Comparison of ENCODE assay signal across 1 cellular context in genomic region chr13:77507931-77508776, GRCh38.
A peak's percentile ranks its signal among the peaks of the same experiment; 100 is the strongest.
TF ChIP-seq lines count a peak whose summit lies in the region.

No MANE protein-coding gene starts in this region.

TF ChIP-seq in HEK293, 187 proteins besides CTCF, POLR2A, EP300 and RAD21 (continued from another document and continues in another):
- TF ChIP-seq ZNF280D (tag by site-specific recombination; IDR thresholded peaks at IDR 0.05) (no peak), FEZF1 (tag by site-specific recombination; IDR thresholded peaks at IDR 0.05) (peak; percentile 71), ZNF24 (tag by site-specific recombination; IDR thresholded peaks at IDR 0.05) (peak; percentile 41; the same call in 1 of the 2 replicates), ZNF558 (tag by site-specific recombination; IDR thresholded peaks at IDR 0.05) (peak; percentile 65), INSM2 (tag by site-specific recombination; IDR thresholded peaks at IDR 0.05) (peak; percentile 53), GFI1B (tag by site-specific recombination; IDR thresholded peaks at IDR 0.05) (no peak; the same call in 1 of the 2 replicates), ZNF37A (tag by site-specific recombination; IDR thresholded peaks at IDR 0.05) (no peak), REST (tag by site-specific recombination; IDR thresholded peaks at IDR 0.05) (no peak), ZNF488 (tag by site-specific recombination; IDR thresholded peaks at IDR 0.05) (no peak), ZSCAN23 (tag by site-specific recombination; IDR thresholded peaks at IDR 0.05) (peak; percentile 45; the same call in 1 of the 2 replicates), ZNF341 (tag by site-specific recombination; IDR thresholded peaks at IDR 0.05; ENCODE audit: low read depth) (no peak), ZNF302 (tag by site-specific recombination; IDR thresholded peaks at IDR 0.05; ENCODE audit: low read depth) (no peak), ZNF174 (tag by site-specific recombination; IDR thresholded peaks at IDR 0.05) (no peak), BCL11A (tag by site-specific recombination; IDR thresholded peaks at IDR 0.05; ENCODE audit: low read depth) (0 out of 2 replicates have a peak, but pooled peaks have one; percentile 36), SCRT1 (tag by site-specific recombination; IDR thresholded peaks at IDR 0.05; ENCODE audit: borderline replicate concordance) (no peak), ZNF2 (tag by site-specific recombination; IDR thresholded peaks at IDR 0.05) (no peak), ZNF394 (tag by site-specific recombination; IDR thresholded peaks at IDR 0.05; ENCODE audit: borderline replicate concordance) (peak; percentile 63), SP7 (tag by site-specific recombination; IDR thresholded peaks at IDR 0.05) (peak; percentile 97), ZNF366 (tag by site-specific recombination; conservative IDR thresholded peaks at IDR 0.05) (peak; percentile 95), KLF17 (tag by site-specific recombination; IDR thresholded peaks at IDR 0.05) (peak; percentile 25; the same call in 1 of the 2 replicates), ZBTB44 (tag by site-specific recombination; IDR thresholded peaks at IDR 0.05) (peak; percentile 57; the same call in 1 of the 2 replicates), ZNF660 (tag by site-specific recombination; IDR thresholded peaks at IDR 0.05) (peak; percentile 16; the same call in 1 of the 2 replicates), ZBTB17 (tag by site-specific recombination; IDR thresholded peaks at IDR 0.05) (peak; percentile 68), ZFHX2 (tag by site-specific recombination; conservative IDR thresholded peaks at IDR 0.05) (0 out of 2 replicates have a peak, but pooled peaks have one; percentile 7), ZNF629 (tag by site-specific recombination; IDR thresholded peaks at IDR 0.05) (peak; percentile 69), ZNF211 (tag by site-specific recombination; IDR thresholded peaks at IDR 0.05; ENCODE audit: low read depth) (no peak), ZNF324 (tag by site-specific recombination; IDR thresholded peaks at IDR 0.05) (peak; percentile 48; the same call in 1 of the 2 replicates), ZBTB48 (tag by site-specific recombination; IDR thresholded peaks at IDR 0.05) (no peak), ZBTB21 (tag by site-specific recombination; IDR thresholded peaks at IDR 0.05) (no peak), ZNF23 (tag by site-specific recombination; IDR thresholded peaks at IDR 0.05; ENCODE audit: borderline replicate concordance) (no peak), ZBTB20 (tag by site-specific recombination; IDR thresholded peaks at IDR 0.05) (no peak), ZNF449 (tag by site-specific recombination; IDR thresholded peaks at IDR 0.05) (no peak; the same call in 1 of the 2 replicates), WT1 (tag by site-specific recombination; IDR thresholded peaks at IDR 0.05) (0 out of 2 replicates have a peak, but pooled peaks have one; percentile 44), PRDM6 (tag by site-specific recombination; IDR thresholded peaks at IDR 0.05) (peak; percentile 62), KLF8 (tag by site-specific recombination; IDR thresholded peaks at IDR 0.05) (peak; percentile 72), ZNF10 (tag by site-specific recombination; IDR thresholded peaks at IDR 0.05) (0 out of 2 replicates have a peak, but pooled peaks have one; percentile 30)
- TF ChIP-seq, protein P1, sequence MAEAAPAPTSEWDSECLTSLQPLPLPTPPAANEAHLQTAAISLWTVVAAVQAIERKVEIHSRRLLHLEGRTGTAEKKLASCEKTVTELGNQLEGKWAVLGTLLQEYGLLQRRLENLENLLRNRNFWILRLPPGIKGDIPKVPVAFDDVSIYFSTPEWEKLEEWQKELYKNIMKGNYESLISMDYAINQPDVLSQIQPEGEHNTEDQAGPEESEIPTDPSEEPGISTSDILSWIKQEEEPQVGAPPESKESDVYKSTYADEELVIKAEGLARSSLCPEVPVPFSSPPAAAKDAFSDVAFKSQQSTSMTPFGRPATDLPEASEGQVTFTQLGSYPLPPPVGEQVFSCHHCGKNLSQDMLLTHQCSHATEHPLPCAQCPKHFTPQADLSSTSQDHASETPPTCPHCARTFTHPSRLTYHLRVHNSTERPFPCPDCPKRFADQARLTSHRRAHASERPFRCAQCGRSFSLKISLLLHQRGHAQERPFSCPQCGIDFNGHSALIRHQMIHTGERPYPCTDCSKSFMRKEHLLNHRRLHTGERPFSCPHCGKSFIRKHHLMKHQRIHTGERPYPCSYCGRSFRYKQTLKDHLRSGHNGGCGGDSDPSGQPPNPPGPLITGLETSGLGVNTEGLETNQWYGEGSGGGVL (tag by site-specific recombination; IDR thresholded peaks at IDR 0.05): no peak
- TF ChIP-seq, protein P2, sequence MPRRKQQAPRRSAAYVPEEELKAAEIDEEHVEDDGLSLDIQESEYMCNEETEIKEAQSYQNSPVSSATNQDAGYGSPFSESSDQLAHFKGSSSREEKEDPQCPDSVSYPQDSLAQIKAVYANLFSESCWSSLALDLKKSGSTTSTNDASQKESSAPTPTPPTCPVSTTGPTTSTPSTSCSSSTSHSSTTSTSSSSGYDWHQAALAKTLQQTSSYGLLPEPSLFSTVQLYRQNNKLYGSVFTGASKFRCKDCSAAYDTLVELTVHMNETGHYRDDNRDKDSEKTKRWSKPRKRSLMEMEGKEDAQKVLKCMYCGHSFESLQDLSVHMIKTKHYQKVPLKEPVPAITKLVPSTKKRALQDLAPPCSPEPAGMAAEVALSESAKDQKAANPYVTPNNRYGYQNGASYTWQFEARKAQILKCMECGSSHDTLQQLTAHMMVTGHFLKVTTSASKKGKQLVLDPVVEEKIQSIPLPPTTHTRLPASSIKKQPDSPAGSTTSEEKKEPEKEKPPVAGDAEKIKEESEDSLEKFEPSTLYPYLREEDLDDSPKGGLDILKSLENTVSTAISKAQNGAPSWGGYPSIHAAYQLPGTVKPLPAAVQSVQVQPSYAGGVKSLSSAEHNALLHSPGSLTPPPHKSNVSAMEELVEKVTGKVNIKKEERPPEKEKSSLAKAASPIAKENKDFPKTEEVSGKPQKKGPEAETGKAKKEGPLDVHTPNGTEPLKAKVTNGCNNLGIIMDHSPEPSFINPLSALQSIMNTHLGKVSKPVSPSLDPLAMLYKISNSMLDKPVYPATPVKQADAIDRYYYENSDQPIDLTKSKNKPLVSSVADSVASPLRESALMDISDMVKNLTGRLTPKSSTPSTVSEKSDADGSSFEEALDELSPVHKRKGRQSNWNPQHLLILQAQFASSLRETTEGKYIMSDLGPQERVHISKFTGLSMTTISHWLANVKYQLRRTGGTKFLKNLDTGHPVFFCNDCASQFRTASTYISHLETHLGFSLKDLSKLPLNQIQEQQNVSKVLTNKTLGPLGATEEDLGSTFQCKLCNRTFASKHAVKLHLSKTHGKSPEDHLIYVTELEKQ (tag by site-specific recombination; IDR thresholded peaks at IDR 0.05; ENCODE audit: borderline replicate concordance): peak; percentile 59; the same call in 1 of the 2 replicates
